In the genomic region with DNA sequence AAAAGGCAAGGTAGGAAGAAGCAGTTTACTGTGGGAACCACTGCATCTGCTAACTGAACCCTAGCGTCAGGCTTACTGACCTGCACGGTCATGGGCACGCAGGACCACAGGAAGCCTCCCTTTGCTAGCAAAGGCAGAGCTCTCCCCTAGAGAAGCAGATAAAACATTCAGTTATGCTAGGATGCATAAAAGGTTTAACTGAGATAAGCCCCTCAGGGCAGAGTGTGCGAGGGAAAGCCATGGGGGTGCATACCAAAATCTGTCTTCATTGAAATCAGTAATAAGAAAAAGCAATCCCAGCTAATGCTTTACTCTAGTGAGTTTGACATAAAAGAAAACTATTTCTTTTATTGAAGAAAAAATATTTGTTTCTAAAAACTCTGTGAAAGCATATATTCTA, we compare ENCODE assay signal across 26 cellular contexts.
DNase-seq lines count a peak whose midpoint lies in the region; ATAC-seq and TF ChIP-seq lines count a peak whose summit lies in the region.
"Had no signal": no experiment of that assay in that cellular context is flagged by ENCODE, and none has a peak within 500 bp of the region (broad histone marks: within the 10 kb centered on the region; RNA-seq: fewer than 3 reads in every experiment).

No MANE protein-coding gene starts in this region.

- H2AK5ac ChIP-seq in mesendoderm (ENCODE audit: low read length): no peak overlapping the region

- H3K9me3 ChIP-seq in A673 (ENCODE audit: low read depth, low read length, poor library complexity, severe bottlenecking): no peaks in the 10 kb centered on the region
- no peaks in the 10 kb centered on the region for H3K9me3 ChIP-seq in spleen
- H3K9me3 ChIP-seq in SK-N-SH: no peaks in the 10 kb centered on the region
- H3K9me3 ChIP-seq: A549, BE2C, BLaER1 had no signal

- no peak overlapping the region for H4K8ac ChIP-seq in mesendoderm (ENCODE audit: low read depth, low read length)

- CTCF ChIA-PET in A673 (lab: Charles Lee) (no interaction called here), SK-N-SH (lab: Yijun Ruan, JAX) (no interaction called here)

- H3K79me2 ChIP-seq in mesendoderm (ENCODE audit: control insufficient read depth, insufficient read depth, low read length) (no peaks in the 10 kb centered on the region), SK-N-SH (ENCODE audit: insufficient read depth) (no peaks in the 10 kb centered on the region)

- intact Hi-C loops in A673 (cut with micrococcal nuclease; ENCODE audit: unreplicated experiment): no loop called here
- intact Hi-C loops in spleen (cut with DNase I; ENCODE audit: low total_unique reads): no loop called here

- H2AFZ ChIP-seq in SK-N-SH (ENCODE audit: low read depth): no peak overlapping the region

- no peak overlapping the region for H3K23ac ChIP-seq in mesendoderm (ENCODE audit: low read length)

- no peaks in the 10 kb centered on the region for H3K9me2 ChIP-seq in SK-N-SH

- H3K27me3 ChIP-seq in A673 (replicated peaks; ENCODE audit: insufficient read depth, low read depth, low read length, poor library complexity): no peaks in the 10 kb centered on the region
- H3K27me3 ChIP-seq in mesendoderm (ENCODE audit: insufficient read depth, low read length, poor library complexity): no peaks in the 10 kb centered on the region
- H3K27me3 ChIP-seq in spleen (replicated peaks in 1 of 7): no peaks in the 10 kb centered on the region
- H3K27me3 ChIP-seq in SK-N-SH (ENCODE audit: insufficient read depth): no peaks in the 10 kb centered on the region
- H3K27me3 ChIP-seq: BE2C, BLaER1 had no signal

- TF ChIP-seq EP300 in SK-N-SH (IDR thresholded peaks at IDR 0.05; ENCODE audit: borderline replicate concordance in 1 of 2, low read depth in 1 of 2, low read length in 1 of 2): no peak

- TF ChIP-seq CTCF in A673 (conservative IDR thresholded peaks at IDR 0.05; ENCODE audit: low read depth, low read length): no peak
- no peak for TF ChIP-seq CTCF in spleen (IDR thresholded peaks at IDR 0.05 in 8 of 11, conservative IDR thresholded peaks at IDR 0.05 in 3 of 11)
- no peak for TF ChIP-seq CTCF in SK-N-SH (IDR thresholded peaks at IDR 0.05)

- no peak for ATAC-seq in HG03521 (IDR thresholded peaks at IDR 0.05; ENCODE audit: unreplicated experiment)
- ATAC-seq in HG03565 (IDR thresholded peaks at IDR 0.05; ENCODE audit: unreplicated experiment): no peak
- ATAC-seq: A549, GM12878 had no signal

- H2BK15ac ChIP-seq in mesendoderm (replicated peaks; ENCODE audit: low read depth): no peak overlapping the region

- no peak overlapping the region for H3K9ac ChIP-seq in mesendoderm (ENCODE audit: low read length)
- H3K9ac ChIP-seq in SK-N-SH: no peak overlapping the region
- H3K9ac ChIP-seq: BLaER1 had no signal

- POLR2A ChIA-PET in A673 (lab: Charles Lee; ENCODE audit: low non-redundant PET): no interaction called here
- POLR2A ChIA-PET in SK-N-SH (lab: Yijun Ruan, JAX): no interaction called here

- H3K4me2 ChIP-seq in mesendoderm (ENCODE audit: low read length): no peak overlapping the region
- no peak overlapping the region for H3K4me2 ChIP-seq in SK-N-SH
- H3K4me2 ChIP-seq: A549, BLaER1 had no signal

- H3K56ac ChIP-seq in mesendoderm (ENCODE audit: low read length): no peak overlapping the region

- TF ChIP-seq POLR2A in spleen (IDR thresholded peaks at IDR 0.05): no peak

- WGBS in mesendoderm (ENCODE audit: extremely low coverage, insufficient coverage, low lambda C conversion rate): no CpG with 5 or more reads among the region's 4 CpGs
- WGBS in spleen, 5 donors: 81 to 92% (median 83%) methylated on average over 4 of the region's 4 CpGs
- 84% methylated on average over 4 of the region's 4 CpGs for WGBS in SK-N-SH (ENCODE audit: low lambda C conversion rate)

- H2BK5ac ChIP-seq in mesendoderm (ENCODE audit: low read length): no peak overlapping the region

- peaks cover 4% of the 10 kb centered on the region for H3F3A ChIP-seq in SK-N-SH (replicated peaks; ENCODE audit: insufficient read depth)

- H3K4me3 ChIP-seq in A673 (ENCODE audit: low read depth, low read length, poor library complexity, severe bottlenecking) (no peak overlapping the region), mesendoderm (ENCODE audit: low read length) (no peak overlapping the region), spleen (no peak overlapping the region), SK-N-SH (ENCODE audit: low read depth in 2 of 2, low read length in 1 of 2) (no peak overlapping the region)
- H3K4me3 ChIP-seq: A549, BLaER1, GM12878 had no signal

- no peak for TF ChIP-seq RAD21 in SK-N-SH (IDR thresholded peaks at IDR 0.05; ENCODE audit: low read length)

- no peak overlapping the region for H2BK120ac ChIP-seq in mesendoderm (ENCODE audit: low read depth, low read length)

- H4K5ac ChIP-seq in mesendoderm (ENCODE audit: low read length): no peak overlapping the region

- H3K4me1 ChIP-seq in A673 (ENCODE audit: insufficient read depth, low read length, poor library complexity, severe bottlenecking): no peaks in the 10 kb centered on the region
- H3K4me1 ChIP-seq in mesendoderm (ENCODE audit: control insufficient read depth, low read depth, low read length): no peaks in the 10 kb centered on the region
- no peaks in the 10 kb centered on the region for H3K4me1 ChIP-seq in spleen
- H3K4me1 ChIP-seq in SK-N-SH (ENCODE audit: control insufficient read depth in 1 of 2, insufficient read depth in 2 of 2, low read depth in 1 of 2, low read length in 1 of 2): no peaks in the 10 kb centered on the region; a peak in 1 of 4 replicates
- H3K4me1 ChIP-seq: A549, BE2C, BLaER1 had no signal

- H3K27ac ChIP-seq in A673 (ENCODE audit: low read depth, low read length, poor library complexity, severe bottlenecking) (no peak overlapping the region), mesendoderm (ENCODE audit: low read depth, low read length) (no peak overlapping the region), spleen (no peak overlapping the region), SK-N-SH (ENCODE audit: low read depth in 2 of 2, low read length in 1 of 2) (no peak overlapping the region)
- H3K27ac ChIP-seq: 22Rv1, A549, BLaER1 had no signal

- H4K20me1 ChIP-seq in SK-N-SH (ENCODE audit: insufficient read depth): no peaks in the 10 kb centered on the region
- H4K20me1 ChIP-seq: BLaER1 had no signal

- H3K18ac ChIP-seq in mesendoderm (ENCODE audit: low read length): no peak overlapping the region

- no peaks in the 10 kb centered on the region for H3K79me1 ChIP-seq in mesendoderm (ENCODE audit: low read length)

- no peak overlapping the region for H3K4ac ChIP-seq in mesendoderm (ENCODE audit: low read depth, low read length)

- BruUV-seq in A673 (replicated peaks; lab: Mats Ljungman, UMichigan): no TSS peak

- H3K36me3 ChIP-seq in A673 (ENCODE audit: insufficient read depth, low read length, poor library complexity, severe bottlenecking): no peaks in the 10 kb centered on the region
- no peaks in the 10 kb centered on the region for H3K36me3 ChIP-seq in mesendoderm (ENCODE audit: control insufficient read depth, insufficient read depth, low read length)
- H3K36me3 ChIP-seq in spleen: no peaks in the 10 kb centered on the region
- H3K36me3 ChIP-seq in SK-N-SH (replicated peaks in 1 of 2; ENCODE audit: control insufficient read depth in 1 of 2, insufficient read depth in 2 of 2, low read length in 1 of 2): no peaks in the 10 kb centered on the region
- H3K36me3 ChIP-seq: BE2C, BLaER1 had no signal

- DNase-seq in A673 (ENCODE audit: low spot score) (peak; percentile 17), NCI-H69 (lab: John Stamatoyannopoulos, UW) (peak; percentile 26), NCI-H82 treated with DMSO at 0.1 percent for 48 hours (lab: John Stamatoyannopoulos, UW; ENCODE audit: unreplicated experiment) (peak; percentile 12), mesendoderm (peak; percentile 73), spleen (no peak), SK-N-SH (no peak)
- DNase-seq: ACHN; BE2C; C1 segment of cervical spinal cord; CD4-positive, alpha-beta memory T cell; CD4-positive, CD25-positive, alpha-beta regulatory T cell; CD8-positive, alpha-beta memory T cell; COR-L47; DMS 273 treated with DMSO at 0.1 percent for 48 hours; DMS153; DMS53; DMS79; DND-41; EL; GDM1 had no signal

TF ChIP-seq in SK-N-SH, 30 proteins besides CTCF, POLR2A, EP300 and RAD21:
- TF ChIP-seq USF1 (IDR thresholded peaks at IDR 0.05; ENCODE audit: borderline replicate concordance, low read depth): no peak
- no peak for TF ChIP-seq SIN3A (IDR thresholded peaks at IDR 0.05; ENCODE audit: borderline replicate concordance, low read depth, low read length)
TF ChIP-seq in SK-N-SH: peak in this region for 0.

Comparison
In these comparisons a context has a peak if more than half of its experiments do, and no peak if none do; other contexts are left out.
1. DNase-seq: peak in A673 (single experiment), NCI-H69 (single experiment), NCI-H82 treated with DMSO at 0.1 percent for 48 hours (single experiment) and mesendoderm (single experiment); none in spleen (single experiment) and SK-N-SH (single experiment).